Comparison of ENCODE assay signal across 23 cellular contexts in the genomic region with DNA sequence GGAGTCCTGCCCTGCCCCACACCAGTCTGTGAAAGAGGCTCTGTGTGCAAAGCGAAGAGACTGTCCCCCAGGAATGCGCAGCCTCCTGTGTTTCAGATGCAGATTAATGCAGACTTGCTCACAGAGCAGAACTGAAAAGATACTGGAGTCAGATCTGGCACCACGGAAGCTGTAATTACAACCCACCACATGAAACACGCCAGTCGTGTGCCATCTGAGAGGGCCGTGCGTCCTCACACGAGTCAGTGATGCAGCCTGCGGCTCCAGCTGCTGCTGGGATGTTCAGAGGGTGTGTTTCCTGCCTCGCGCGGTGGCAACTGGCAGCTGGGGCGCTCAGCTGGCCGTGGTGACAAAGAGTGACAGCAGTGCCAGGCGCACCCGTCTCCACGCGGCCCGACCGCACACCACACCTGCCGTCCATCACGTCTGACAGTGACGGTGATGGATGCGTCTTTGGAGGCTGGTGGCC. TPM values are rescaled to one million over a fixed set of nuclear protein-coding genes. Genes with fewer than 3 reads are reported as not detected.
A peak's percentile ranks its signal among the peaks of the same experiment; 100 is the strongest.
DNase-seq lines count a peak whose midpoint lies in the region; TF ChIP-seq lines count a peak whose summit lies in the region.
"Had no signal": no experiment of that assay in that cellular context is flagged by ENCODE, and none has a peak within 500 bp of the region (broad histone marks: within the 10 kb centered on the region; RNA-seq: fewer than 3 reads in every experiment).

No MANE protein-coding gene starts in this region.

- no peaks in the 10 kb centered on the region for H3K36me3 Mint-ChIP-seq in glutamatergic neuron (ENCODE audit: unreplicated experiment)
- H3K36me3 Mint-ChIP-seq: activated naive CD4-positive, alpha-beta T cell treated with anti-CD3 and anti-CD28 coated beads, Interleukin-2, amount 50 U/mL, for 72 hours; mesothelial cell of epicardium had no signal

- no peaks in the 10 kb centered on the region for H3K27me3 ChIP-seq in dorsolateral prefrontal cortex
- H3K27me3 ChIP-seq: upper lobe of right lung had no signal

- H3K4me3 Mint-ChIP-seq in glutamatergic neuron (ENCODE audit: unreplicated experiment): no peak overlapping the region
- H3K4me3 Mint-ChIP-seq: activated CD4-positive, alpha-beta T cell treated with anti-CD3 and anti-CD28 coated beads, Interleukin-2, amount 10 ng/mL, durations not matched to agents 7 days and 5 days; activated T-helper 1 cell treated with anti-CD3 and anti-CD28 coated beads, Interleukin-12 subunit alpha, Interleukin-12 subunit beta, Interleukin-2, Interleukin-4 antibody, amounts not matched to agents 30 ng/mL and 10 ng/mL and 1 ng/mL, durations not matched to agents 14 hours and 24 hours and 36 hours; B cell; mesothelial cell of epicardium; nephron had no signal

- H3K9me3 Mint-ChIP-seq in glutamatergic neuron (ENCODE audit: unreplicated experiment): peaks cover 1% of the 10 kb centered on the region
- H3K9me3 Mint-ChIP-seq: activated CD4-positive, alpha-beta T cell treated with anti-CD3 and anti-CD28 coated beads, Interleukin-2, amount 10 ng/mL, durations not matched to agents 7 days and 5 days; activated naive CD4-positive, alpha-beta T cell treated with anti-CD3 and anti-CD28 coated beads, Interleukin-2, amount 50 U/mL, for 72 hours; activated T-helper 1 cell treated with anti-CD3 and anti-CD28 coated beads, Interleukin-12 subunit alpha, Interleukin-12 subunit beta, Interleukin-2, Interleukin-4 antibody, amounts not matched to agents 30 ng/mL and 10 ng/mL and 1 ng/mL, durations not matched to agents 14 hours and 24 hours and 36 hours; mesothelial cell of epicardium; nephron had no signal

- H3K27ac ChIP-seq in dorsolateral prefrontal cortex: peak overlapping the region; percentile 81 to 100 (median 99)
- H3K27ac ChIP-seq: upper lobe of right lung, VCaP had no signal

- intact Hi-C loops in dorsolateral prefrontal cortex (cut with DNase I): loop anchor here (1.0 to 10.0 kb wide), 4 partner anchors 21 to 51 kb away; a partner anchor contains a TSS

- H3K27me3 Mint-ChIP-seq in glutamatergic neuron (ENCODE audit: unreplicated experiment): peaks cover 3% of the 10 kb centered on the region
- H3K27me3 Mint-ChIP-seq: activated CD4-positive, alpha-beta T cell treated with anti-CD3 and anti-CD28 coated beads, Interleukin-2, amount 10 ng/mL, durations not matched to agents 7 days and 5 days; B cell had no signal

- peak overlapping the region in 22 of 59 donors; percentile 8 to 50 (median 29) for H3K4me3 ChIP-seq in dorsolateral prefrontal cortex
- H3K4me3 ChIP-seq: left ventricle myocardium inferior, upper lobe of right lung had no signal

- H3K27ac Mint-ChIP-seq in glutamatergic neuron (ENCODE audit: unreplicated experiment): no peak overlapping the region
- H3K27ac Mint-ChIP-seq: activated CD4-positive, alpha-beta T cell treated with anti-CD3 and anti-CD28 coated beads, Interleukin-2, amount 10 ng/mL, durations not matched to agents 7 days and 5 days; activated naive CD4-positive, alpha-beta T cell treated with anti-CD3 and anti-CD28 coated beads, Interleukin-2, amount 50 U/mL, for 72 hours; activated T-helper 1 cell treated with anti-CD3 and anti-CD28 coated beads, Interleukin-12 subunit alpha, Interleukin-12 subunit beta, Interleukin-2, Interleukin-4 antibody, amounts not matched to agents 30 ng/mL and 10 ng/mL and 1 ng/mL, durations not matched to agents 14 hours and 24 hours and 36 hours; B cell; mesothelial cell of epicardium; nephron had no signal

- TF ChIP-seq CTCF in dorsolateral prefrontal cortex (IDR thresholded peaks at IDR 0.05 in 54 of 56, conservative IDR thresholded peaks at IDR 0.05 in 2 of 56; ENCODE audit: low read depth in 1 of 56, partially characterized antibody in 56 of 56): peak in 1 of 56 donors; percentile 6
- no peak for TF ChIP-seq CTCF in glutamatergic neuron (IDR thresholded peaks at IDR 0.05; ENCODE audit: partially characterized antibody, unreplicated experiment)

- peak; percentile 9 for DNase-seq in activated CD4-positive, alpha-beta T cell treated with anti-CD3 and anti-CD28 coated beads, Interleukin-2, amount 50 U/mL, for 1 hour
- no peak for DNase-seq in activated CD4-positive, alpha-beta T cell treated with anti-CD3 and anti-CD28 coated beads for 48 hours
- DNase-seq in dorsolateral prefrontal cortex: peak; percentile 14 to 93 (median 90)
- peak in 54 of 56 donors; percentile 46 to 92 (median 81) for DNase-seq in nucleus accumbens (lab: John Stamatoyannopoulos, UW)
- DNase-seq in AML-193 (lab: John Stamatoyannopoulos, UW): no peak
- no peak for DNase-seq in glutamatergic neuron
- DNase-seq in stimulated activated naive CD4-positive, alpha-beta T cell treated with Interleukin-2 at 50 U/mL for 16 hours (lab: John Stamatoyannopoulos, UW): no peak
- DNase-seq in DMS79 (lab: John Stamatoyannopoulos, UW): no peak
- DNase-seq: activated CD4-positive, alpha-beta T cell treated with anti-CD3 and anti-CD28 coated beads, Interleukin-2, amount 10 ng/mL, durations not matched to agents 7 days and 5 days; Calu3; left ventricle myocardium inferior; NCI-H1694 treated with DMSO at 0.1 percent for 48 hours; NCI-H226; NCI-H82; upper lobe of right lung had no signal

- H3K4me1 Mint-ChIP-seq in glutamatergic neuron (ENCODE audit: low read depth, unreplicated experiment): peaks cover 9% of the 10 kb centered on the region
- H3K4me1 Mint-ChIP-seq: activated CD4-positive, alpha-beta T cell treated with anti-CD3 and anti-CD28 coated beads, Interleukin-2, amount 10 ng/mL, durations not matched to agents 7 days and 5 days; B cell; mesothelial cell of epicardium had no signal

RNA-seq across cellular contexts. Expression of a gene that starts 50.0 kb away (rescaled TPM):
- total RNA-seq in dorsolateral prefrontal cortex (100 to 1,000 TPM in 23 of 120 experiments, 10 to 100 TPM in 96, 1 to 10 TPM in 1; 6.9 to 243 (median 52.2) TPM), glutamatergic neuron (ENCODE audit: unreplicated experiment) (6.2 TPM)
- total RNA-seq: activated CD4-positive, alpha-beta T cell treated with anti-CD3 and anti-CD28 coated beads, Interleukin-2, amount 10 ng/mL, durations not matched to agents 7 days and 5 days; activated naive CD4-positive, alpha-beta T cell treated with anti-CD3 and anti-CD28 coated beads, Interleukin-2, amount 50 U/mL, for 72 hours; activated T-helper 1 cell treated with anti-CD3 and anti-CD28 coated beads, Interleukin-12 subunit alpha, Interleukin-12 subunit beta, Interleukin-2, Interleukin-4 antibody, amounts not matched to agents 30 ng/mL and 10 ng/mL and 1 ng/mL, durations not matched to agents 14 hours and 24 hours and 36 hours; B cell; Calu3; H1; left ventricle myocardium inferior; mesothelial cell of epicardium; posterior vena cava; upper lobe of right lung had no signal

Comparison
In these comparisons a context has a peak if more than half of its experiments do, and no peak if none do; other contexts are left out.
1. DNase-seq: peak in activated CD4-positive, alpha-beta T cell treated with anti-CD3 and anti-CD28 coated beads, Interleukin-2, amount 50 U/mL, for 1 hour (single experiment), dorsolateral prefrontal cortex (10 of 10) and nucleus accumbens (54 of 56); none in activated CD4-positive, alpha-beta T cell treated with anti-CD3 and anti-CD28 coated beads for 48 hours (single experiment), AML-193 (0 of 2), glutamatergic neuron (single experiment), stimulated activated naive CD4-positive, alpha-beta T cell treated with Interleukin-2 at 50 U/mL for 16 hours (single experiment) and DMS79 (single experiment).